In the genomic region with DNA sequence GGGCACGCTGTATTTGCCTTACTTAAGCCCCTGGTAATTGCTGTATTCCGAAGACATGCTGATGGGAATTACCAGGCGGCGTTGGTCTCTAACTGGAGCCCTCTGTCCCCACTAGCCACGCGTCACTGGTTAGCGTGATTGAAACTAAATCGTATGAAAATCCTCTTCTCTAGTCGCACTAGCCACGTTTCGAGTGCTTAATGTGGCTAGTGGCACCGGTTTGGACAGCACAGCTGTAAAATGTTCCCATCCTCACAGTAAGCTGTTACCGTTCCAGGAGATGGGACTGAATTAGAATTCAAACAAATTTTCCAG, we compare ENCODE assay signal across 8 cellular contexts. TPM values are rescaled to one million over a fixed set of nuclear protein-coding genes. Genes with fewer than 3 reads are reported as not detected.
DNase-seq lines count a peak whose midpoint lies in the region; ATAC-seq and TF ChIP-seq lines count a peak whose summit lies in the region.

No MANE protein-coding gene starts in this region.

- H3K27ac ChIP-seq in right cardiac atrium (ENCODE audit: low read length): peak overlapping the region; percentile 56

- ATAC-seq in GM19043 (IDR thresholded peaks at IDR 0.05; ENCODE audit: low read depth, unreplicated experiment): peak; percentile 46
- ATAC-seq in HG03108 (IDR thresholded peaks at IDR 0.05; ENCODE audit: unreplicated experiment): peak; percentile 37
- ATAC-seq in right cardiac atrium: no peak
- ATAC-seq in stimulated activated naive CD8-positive, alpha-beta T cell treated with anti-CD3 and anti-CD28 coated beads, Interleukin-15, Interleukin-2, amounts not matched to agents 100 U/mL and 50 U/mL, for 24 hours: peak; percentile 19

- under 1% methylated on average over 13 of the region's 13 CpGs for WGBS in right cardiac atrium

- intact Hi-C loops in right cardiac atrium (cut with DNase I) (loop anchor here in 3 of 4 donors (10.0 kb wide), 3 partner anchors 301 to 491 kb away; no protein-coding TSS in a partner anchor), posterior vena cava (cut with DNase I) (no loop called here)

- DNase-seq in AG10803 (ENCODE audit: low read depth) (no peak), right cardiac atrium (no peak), posterior vena cava (ENCODE audit: low spot score) (no peak), NCI-H774 (lab: John Stamatoyannopoulos, UW) (no peak)
- no peak for DNase-seq in stimulated activated naive CD8-positive, alpha-beta T cell treated with anti-CD3 and anti-CD28 coated beads, Interleukin-15, Interleukin-2, amounts not matched to agents 100 U/mL and 50 U/mL, for 24 hours

- H3K9me3 ChIP-seq in right cardiac atrium (ENCODE audit: control insufficient read depth, low read length): no peaks in the 10 kb centered on the region

- TF ChIP-seq CTCF in AG10803 (conservative IDR thresholded peaks at IDR 0.05; ENCODE audit: low read length) (no peak), WI38 (IDR thresholded peaks at IDR 0.05; ENCODE audit: low read depth, low read length) (no peak)

- H3K4me1 ChIP-seq in right cardiac atrium (ENCODE audit: control insufficient read depth, insufficient read depth, low read length): peaks cover 4% of the 10 kb centered on the region

- H3K27me3 ChIP-seq in right cardiac atrium (ENCODE audit: control insufficient read depth, insufficient read depth): no peaks in the 10 kb centered on the region

- H3K4me3 ChIP-seq in AG10803 (ENCODE audit: low read length): peak overlapping the region; percentile 93
- peak overlapping the region; percentile 84 for H3K4me3 ChIP-seq in WI38 (ENCODE audit: low read depth, low read length)
- H3K4me3 ChIP-seq in right cardiac atrium (ENCODE audit: low read length): peak overlapping the region; percentile 90

RNA-seq across cellular contexts. Expression of a gene that starts 0.7 kb away (rescaled TPM):
- 1 to 10 TPM in 3 of 4 donors, under 1 TPM in 1; 0.51 to 1.2 (median 1.1) TPM for total RNA-seq in right cardiac atrium
- polyA plus RNA-seq in right cardiac atrium: 0.07 TPM
- total RNA-seq in posterior vena cava: 1 to 10 TPM; 1.8 to 2.8 TPM

RNA-seq across cellular contexts. Expression of a gene that starts 0.8 kb away (rescaled TPM):
- not detected for total RNA-seq in right cardiac atrium
- polyA plus RNA-seq in right cardiac atrium: not detected
- total RNA-seq in posterior vena cava: not detected

Comparison
In these comparisons a context has a peak if more than half of its experiments do, and no peak if none do; other contexts are left out.
1. ATAC-seq: peak in GM19043 (single experiment), HG03108 (single experiment) and stimulated activated naive CD8-positive, alpha-beta T cell treated with anti-CD3 and anti-CD28 coated beads, Interleukin-15, Interleukin-2, amounts not matched to agents 100 U/mL and 50 U/mL, for 24 hours (single experiment); none in right cardiac atrium (0 of 2).
2. intact Hi-C loops: an anchor here in right cardiac atrium (10.0 kb wide); none called in posterior vena cava.
3. Peak in every context shown above with its lines, with median percentiles within 50 percentile points of each other: H3K4me3 ChIP-seq.